In the genomic region with DNA sequence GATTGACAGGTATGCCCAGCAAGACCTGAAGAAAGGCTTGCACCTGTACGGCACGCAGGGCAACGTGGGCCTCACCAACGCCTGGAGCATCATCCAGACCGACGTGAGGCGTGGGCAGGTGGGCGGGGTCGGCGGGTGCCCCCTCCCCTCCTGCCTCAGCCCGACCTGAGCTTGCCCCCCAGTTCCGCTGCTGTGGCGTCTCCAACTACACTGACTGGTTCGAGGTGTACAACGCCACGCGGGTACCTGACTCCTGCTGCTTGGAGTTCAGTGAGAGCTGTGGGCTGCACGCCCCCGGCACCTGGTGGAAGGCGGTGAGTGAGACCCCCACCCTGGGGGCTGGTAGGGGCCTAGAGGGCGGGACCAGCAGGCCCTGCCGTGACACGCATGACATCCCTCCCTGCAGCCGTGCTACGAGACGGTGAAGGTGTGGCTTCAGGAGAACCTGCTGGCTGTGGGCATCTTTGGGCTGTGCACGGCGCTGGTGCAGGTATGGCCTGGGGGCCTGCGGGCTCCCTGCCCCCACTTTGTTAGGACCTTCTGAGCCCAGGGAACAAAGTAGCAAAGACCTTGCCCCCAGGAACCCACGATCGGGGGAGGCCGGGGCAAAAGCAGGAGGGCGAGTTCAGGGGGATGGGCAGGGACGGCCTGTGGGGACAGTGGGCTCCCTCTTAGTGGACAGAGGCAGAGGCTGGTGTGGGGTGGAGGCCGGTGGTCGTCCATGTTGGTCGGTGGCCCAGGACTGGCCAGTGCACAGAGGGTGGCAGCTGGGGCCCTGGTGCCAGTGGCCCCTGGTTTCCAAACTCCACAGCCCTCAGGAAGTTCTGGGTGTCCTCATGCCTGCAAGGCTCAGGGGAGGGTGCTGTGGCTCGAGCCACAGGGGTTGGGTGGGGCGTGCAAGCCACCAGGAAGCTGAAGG, we compare ENCODE assay signal across 32 cellular contexts.
"Had no signal": no experiment of that assay in that cellular context is flagged by ENCODE, and none has a peak within 500 bp of the region (broad histone marks: within the 10 kb centered on the region; RNA-seq: fewer than 3 reads in every experiment).

No MANE protein-coding gene starts in this region.

- H3K27me3 Mint-ChIP-seq: activated naive CD8-positive, alpha-beta T cell treated with anti-CD3 and anti-CD28 coated beads, Interleukin-2, amount 10 ng/mL, durations not matched to agents 7 days and 5 days; naive B cell; stimulated activated naive CD8-positive, alpha-beta T cell treated with anti-CD3 and anti-CD28 coated beads, Interleukin-15, amount 100 ng/mL, for 72 hours; T-helper 17 cell had no signal

- DNase-seq: activated CD4-positive, alpha-beta T cell treated with anti-CD3 and anti-CD28 coated beads for 48 hours; activated CD4-positive, alpha-beta T cell treated with anti-CD3 and anti-CD28 coated beads, Interleukin-2, amount 50 U/mL, for 48 hours; activated CD8-positive, alpha-beta memory T cell treated with anti-CD3 and anti-CD28 coated beads for 24 hours; activated effector memory CD4-positive, alpha-beta T cell treated with Interleukin-2 at 50 U/mL for 16 hours; activated naive CD4-positive, alpha-beta T cell treated with Interleukin-2 at 50 U/mL for 16 hours; activated naive CD8-positive, alpha-beta T cell treated with anti-CD3 and anti-CD28 coated beads, Interleukin-2, amount 10 ng/mL, durations not matched to agents 7 days and 5 days; amniotic stem cell; brain microvascular endothelial cell; endodermal cell; gastrocnemius medialis; glutamatergic neuron; islet precursor cell; mammary epithelial cell; naive B cell; nephron progenitor cell; nucleus accumbens; pancreas; retina; stimulated activated CD4-positive, alpha-beta T cell treated with anti-CD3 and anti-CD28 coated beads, Interleukin-4, amount 100 ng/mL, for 24 hours; stimulated activated naive CD8-positive, alpha-beta T cell treated with anti-CD3 and anti-CD28 coated beads, Interleukin-15, amount 100 ng/mL, for 72 hours; T-helper 17 cell; T1000; thyroid gland; WERI-Rb-1 had no signal

- H3K4me3 Mint-ChIP-seq: activated naive CD8-positive, alpha-beta T cell treated with anti-CD3 and anti-CD28 coated beads, Interleukin-2, amount 10 ng/mL, durations not matched to agents 7 days and 5 days; endodermal cell; mesothelial cell of epicardium; nephron progenitor cell; stimulated activated effector memory CD8-positive, alpha-beta T cell treated with anti-CD3 and anti-CD28 coated beads, Interleukin-12 subunit alpha, Interleukin-12 subunit beta, amount 100 ng/mL, for 72 hours; stimulated activated naive CD8-positive, alpha-beta T cell treated with anti-CD3 and anti-CD28 coated beads, Interleukin-15, amount 100 ng/mL, for 72 hours; T-helper 17 cell had no signal

- FAIRE-seq: astrocyte, pancreas had no signal

- H3K27ac Mint-ChIP-seq: activated naive CD8-positive, alpha-beta T cell treated with anti-CD3 and anti-CD28 coated beads, Interleukin-2, amount 10 ng/mL, durations not matched to agents 7 days and 5 days; endodermal cell; mesothelial cell of epicardium; stimulated activated effector memory CD8-positive, alpha-beta T cell treated with anti-CD3 and anti-CD28 coated beads, Interleukin-12 subunit alpha, Interleukin-12 subunit beta, amount 100 ng/mL, for 72 hours; T-helper 17 cell had no signal

- H3K4me2 ChIP-seq: hepatocyte had no signal

- H3K4me1 ChIP-seq: gastrocnemius medialis, pancreas, prostate gland, thyroid gland, upper lobe of left lung had no signal

- H3K4me1 Mint-ChIP-seq: activated naive CD8-positive, alpha-beta T cell treated with anti-CD3 and anti-CD28 coated beads, Interleukin-2, amount 10 ng/mL, durations not matched to agents 7 days and 5 days; naive B cell; stimulated activated effector memory CD8-positive, alpha-beta T cell treated with anti-CD3 and anti-CD28 coated beads, Interleukin-12 subunit alpha, Interleukin-12 subunit beta, amount 100 ng/mL, for 72 hours; stimulated activated naive CD8-positive, alpha-beta T cell treated with anti-CD3 and anti-CD28 coated beads, Interleukin-15, amount 100 ng/mL, for 72 hours; T-helper 17 cell had no signal

- H3K9me3 ChIP-seq: gastrocnemius medialis, pancreas, prostate gland, thyroid gland, upper lobe of left lung had no signal

- ATAC-seq: activated CD4-positive, CD25-positive, alpha-beta regulatory T cell treated with anti-CD3 and anti-CD28 coated beads, Interleukin-2, amount 50 U/mL, for 24 hours; gastrocnemius medialis; pancreas; stimulated activated effector memory CD8-positive, alpha-beta T cell treated with anti-CD3 and anti-CD28 coated beads, Interleukin-12 subunit alpha, Interleukin-12 subunit beta, amount 100 ng/mL, for 72 hours; T-helper 17 cell had no signal

- H3K9me3 Mint-ChIP-seq: activated naive CD8-positive, alpha-beta T cell treated with anti-CD3 and anti-CD28 coated beads, Interleukin-2, amount 10 ng/mL, durations not matched to agents 7 days and 5 days; endodermal cell; mesothelial cell of epicardium; naive B cell; nephron progenitor cell; stimulated activated effector memory CD8-positive, alpha-beta T cell treated with anti-CD3 and anti-CD28 coated beads, Interleukin-12 subunit alpha, Interleukin-12 subunit beta, amount 100 ng/mL, for 72 hours; stimulated activated naive CD8-positive, alpha-beta T cell treated with anti-CD3 and anti-CD28 coated beads, Interleukin-15, amount 100 ng/mL, for 72 hours had no signal

- H3K36me3 Mint-ChIP-seq: activated naive CD8-positive, alpha-beta T cell treated with anti-CD3 and anti-CD28 coated beads, Interleukin-2, amount 10 ng/mL, durations not matched to agents 7 days and 5 days; naive B cell had no signal

- H3K27ac ChIP-seq: brain microvascular endothelial cell, gastrocnemius medialis, hepatocyte, pancreas, prostate gland, skin epidermis, thyroid gland, upper lobe of left lung, WERI-Rb-1 had no signal

- H3K4me3 ChIP-seq: gastrocnemius medialis, hepatocyte, pancreas, prostate gland, skin epidermis, thyroid gland, upper lobe of left lung had no signal
